2 cellular contexts compared by ENCODE assay signal in genomic region chr3:26078539-26078938, GRCh38.
TF ChIP-seq lines count a peak whose summit lies in the region.

No MANE protein-coding gene starts in this region.

TF ChIP-seq in SK-N-SH, 30 proteins besides CTCF, POLR2A, EP300 and RAD21 (continued from another document):
- no peak for TF ChIP-seq REST (IDR thresholded peaks at IDR 0.05; ENCODE audit: low read depth, low read length)
- no peak for TF ChIP-seq ZBTB33 (IDR thresholded peaks at IDR 0.05; ENCODE audit: borderline replicate concordance, low read depth)
- no peak for TF ChIP-seq ELF1 (IDR thresholded peaks at IDR 0.05)
- no peak for TF ChIP-seq USF1 (IDR thresholded peaks at IDR 0.05; ENCODE audit: borderline replicate concordance, low read depth)
- no peak for TF ChIP-seq GABPA (IDR thresholded peaks at IDR 0.05; ENCODE audit: low read depth)
- no peak for TF ChIP-seq RFX5 (IDR thresholded peaks at IDR 0.05; ENCODE audit: low read length)
- TF ChIP-seq MAX (IDR thresholded peaks at IDR 0.05; ENCODE audit: low read depth), result no peak
- TF ChIP-seq MXI1 (IDR thresholded peaks at IDR 0.05; ENCODE audit: low read depth, low read length), result no peak
- TF ChIP-seq TCF12 (IDR thresholded peaks at IDR 0.05), result no peak
- TF ChIP-seq IRF3 (IDR thresholded peaks at IDR 0.05; ENCODE audit: low read depth, low read length), result no peak
- no peak for TF ChIP-seq CHD2 (IDR thresholded peaks at IDR 0.05; ENCODE audit: low read length, partially characterized antibody)
- no peak for TF ChIP-seq EZH2phosphoT487 (IDR thresholded peaks at IDR 0.05; ENCODE audit: borderline replicate concordance, low read depth)
- TF ChIP-seq PBX3 (IDR thresholded peaks at IDR 0.05), result no peak

TF ChIP-seq in SK-N-SH treated with all-trans-retinoic acid at 6 μM for 48 hours, 23 proteins besides CTCF, POLR2A, EP300 and RAD21 (continued from another document):
- TF ChIP-seq CSRNP3 (CRISPR knock-in tag; IDR thresholded peaks at IDR 0.05), result no peak
TF ChIP-seq in SK-N-SH treated with all-trans-retinoic acid at 6 μM for 48 hours: peak in this region for 0.
